ENCODE assay signal across 12 cellular contexts in the genomic region with DNA sequence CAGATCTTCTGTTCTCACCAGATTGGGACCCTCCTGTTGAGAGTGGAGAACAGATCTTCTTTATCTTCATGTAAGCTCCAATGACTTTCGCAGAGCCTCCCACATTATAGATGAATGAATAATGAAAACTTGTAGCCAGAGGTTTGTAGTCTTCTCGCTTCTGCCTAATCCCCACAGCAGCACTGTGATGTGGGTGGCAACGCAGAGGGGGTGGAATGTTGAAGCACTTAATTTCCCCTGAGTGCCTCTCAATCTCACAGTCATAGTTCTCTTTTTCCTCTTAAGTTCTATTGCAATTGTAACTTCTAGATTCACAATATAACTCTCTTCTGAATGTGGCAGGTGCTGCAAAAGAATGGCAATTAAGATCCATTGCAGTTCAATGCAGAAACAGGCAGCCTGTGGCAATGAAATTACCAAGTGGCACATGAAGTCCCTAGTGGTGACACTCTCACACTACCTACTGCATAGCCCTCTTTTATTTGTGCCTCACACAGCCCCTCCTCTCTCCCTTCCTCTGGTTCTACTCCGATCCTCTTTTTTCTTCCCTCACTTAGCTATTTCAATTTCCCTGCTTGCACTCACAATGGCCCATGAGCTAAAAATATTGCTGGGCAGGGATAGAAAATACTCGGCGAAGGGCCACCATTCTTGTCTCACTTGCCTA.
DNase-seq lines count a peak whose midpoint lies in the region; ATAC-seq, FAIRE-seq and TF ChIP-seq lines count a peak whose summit lies in the region.
"Had no signal": no experiment of that assay in that cellular context is flagged by ENCODE, and none has a peak within 500 bp of the region (broad histone marks: within the 10 kb centered on the region; RNA-seq: fewer than 3 reads in every experiment).

No MANE protein-coding gene starts in this region.

- H3K36me3 Mint-ChIP-seq in astrocyte (ENCODE audit: low read depth, unreplicated experiment) = peaks cover 2% of the 10 kb centered on the region

- peaks cover 3% of the 10 kb centered on the region for H3K4me1 ChIP-seq in astrocyte (ENCODE audit: insufficient read depth, low read length)
- H3K4me1 ChIP-seq in osteoblast (ENCODE audit: insufficient read depth, low read length) = peaks cover 11% of the 10 kb centered on the region
- no peaks in the 10 kb centered on the region for H3K4me1 ChIP-seq in HAP-1

- H3K79me2 ChIP-seq in astrocyte (ENCODE audit: insufficient read depth, low read length) (no peaks in the 10 kb centered on the region), osteoblast (ENCODE audit: insufficient read depth, low read length) (no peaks in the 10 kb centered on the region)

- no peaks in the 10 kb centered on the region for H3K9me3 Mint-ChIP-seq in astrocyte (ENCODE audit: unreplicated experiment)

- DNase-seq in NCI-H1417 (lab: John Stamatoyannopoulos, UW) (peak in 2 of 3 experiments; percentile 16 to 35), NCI-H1417 treated with DMSO at 0.1 percent for 48 hours (lab: John Stamatoyannopoulos, UW) (no peak), LNCaP clone FGC (ENCODE audit: low read depth) (peak; percentile 0), astrocyte (ENCODE audit: low read depth) (no peak), osteoblast (ENCODE audit: insufficient read length, low spot score, missing footprints) (no peak), CD1c-positive myeloid dendritic cell (ENCODE audit: extremely low spot score) (no peak), HAP-1 (ENCODE audit: low spot score in 2 of 2) (no peak)
- DNase-seq: activated CD4-positive, alpha-beta T cell treated with anti-CD3 and anti-CD28 coated beads for 1 hour; foreskin melanocyte; NCI-H2171 had no signal

- peak; percentile 51 for TF ChIP-seq CTCF in LNCaP clone FGC (IDR thresholded peaks at IDR 0.05; ENCODE audit: control insufficient read depth, extremely low read depth, insufficient read depth)
- TF ChIP-seq CTCF in astrocyte (IDR thresholded peaks at IDR 0.05; ENCODE audit: insufficient read depth, low read depth, low read length) = peak; percentile 2
- peak; percentile 15 for TF ChIP-seq CTCF in osteoblast (IDR thresholded peaks at IDR 0.05; ENCODE audit: extremely low read depth, low read depth, low read length)

- H3K9ac ChIP-seq in astrocyte (ENCODE audit: low read length) = no peak overlapping the region

- H3K4me1 Mint-ChIP-seq in astrocyte (ENCODE audit: low read depth, unreplicated experiment) = peaks cover 19% of the 10 kb centered on the region

- in situ Hi-C loops in HAP-1 (cut with MboI; ENCODE audit: low sequenced_read_pairs) = no loop called here

- H3K4me3 ChIP-seq in LNCaP clone FGC (ENCODE audit: low read depth, low read length) (no peak overlapping the region), astrocyte (ENCODE audit: insufficient read depth, low read depth, low read length) (no peak overlapping the region), osteoblast (ENCODE audit: insufficient read depth, low read length) (no peak overlapping the region), HAP-1 (no peak overlapping the region)

- H3K27ac ChIP-seq in astrocyte (ENCODE audit: low read depth, low read length) (no peak overlapping the region), osteoblast (ENCODE audit: low read depth, low read length) (no peak overlapping the region)
- H3K27ac ChIP-seq: neutrophil had no signal

- H3K27me3 Mint-ChIP-seq in astrocyte (ENCODE audit: low read depth, unreplicated experiment) = no peaks in the 10 kb centered on the region

- no peak for ATAC-seq in GM18502 (IDR thresholded peaks at IDR 0.05; ENCODE audit: poor library complexity, unreplicated experiment)

- no peaks in the 10 kb centered on the region for H4K20me1 ChIP-seq in astrocyte (ENCODE audit: insufficient read depth, low read length)
- H4K20me1 ChIP-seq in osteoblast (ENCODE audit: insufficient read depth, low read length) = no peaks in the 10 kb centered on the region

- no peak for FAIRE-seq in astrocyte (lab: Jason Lieb, UNC)

- peaks cover 2% of the 10 kb centered on the region for H3K27me3 ChIP-seq in astrocyte (ENCODE audit: insufficient read depth, low read length)
- H3K27me3 ChIP-seq in osteoblast (ENCODE audit: insufficient read depth, low read length) = no peaks in the 10 kb centered on the region
- H3K27me3 ChIP-seq in HAP-1 (ENCODE audit: low read depth) = peaks cover 4% of the 10 kb centered on the region; the same call in 1 of the 2 replicates
- H3K27me3 ChIP-seq: neutrophil had no signal

- H3K9me3 ChIP-seq in astrocyte (ENCODE audit: insufficient read depth, low read depth, low read length) (no peaks in the 10 kb centered on the region), osteoblast (ENCODE audit: low read depth, low read length) (no peaks in the 10 kb centered on the region), HAP-1 (no peaks in the 10 kb centered on the region)
- H3K9me3 ChIP-seq: neutrophil had no signal

- H2AFZ ChIP-seq in astrocyte (ENCODE audit: low read depth, low read length) (no peak overlapping the region), osteoblast (ENCODE audit: low read length) (no peak overlapping the region)

- H3K4me3 Mint-ChIP-seq in astrocyte (ENCODE audit: unreplicated experiment) = no peak overlapping the region

- H3K36me3 ChIP-seq in astrocyte (ENCODE audit: insufficient read depth, low read length) (no peaks in the 10 kb centered on the region), osteoblast (ENCODE audit: insufficient read depth, low read length) (no peaks in the 10 kb centered on the region), HAP-1 (replicated peaks) (no peaks in the 10 kb centered on the region)
- H3K36me3 ChIP-seq: neutrophil had no signal

- H3K4me2 ChIP-seq in astrocyte (ENCODE audit: low read length) = no peak overlapping the region
- no peak overlapping the region for H3K4me2 ChIP-seq in osteoblast (ENCODE audit: insufficient read depth, low read length)

- no peak overlapping the region for H3K27ac Mint-ChIP-seq in astrocyte (ENCODE audit: unreplicated experiment)

Comparison
In these comparisons a context has a peak if more than half of its experiments do, and no peak if none do; other contexts are left out.
1. DNase-seq: peak in NCI-H1417 (2 of 3) and LNCaP clone FGC (single experiment); none in NCI-H1417 treated with DMSO at 0.1 percent for 48 hours (single experiment), astrocyte (single experiment), osteoblast (single experiment), CD1c-positive myeloid dendritic cell (single experiment) and HAP-1 (0 of 2).
2. Peak in every context shown above with its lines, with median percentiles within 50 percentile points of each other: CTCF ChIP-seq.